In the genomic region with DNA sequence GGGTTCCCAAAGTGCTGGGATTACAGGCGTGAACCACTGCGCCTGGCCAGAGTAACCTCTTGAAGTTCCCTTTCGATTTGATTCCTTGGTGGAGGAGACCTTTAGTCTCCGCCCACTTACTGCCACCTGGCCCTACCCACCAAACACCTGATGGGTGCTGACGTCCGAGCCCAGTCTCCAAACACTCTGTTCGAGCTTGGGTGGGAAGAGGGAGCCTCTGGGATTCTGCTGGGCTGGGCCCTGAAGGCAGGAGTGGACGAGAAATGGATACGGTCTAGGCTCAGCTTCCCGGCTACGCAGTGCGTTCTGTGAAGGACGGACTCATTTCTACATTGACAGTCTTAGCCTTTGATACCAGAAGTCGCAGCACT, we compare ENCODE assay signal across 8 cellular contexts. TPM values are rescaled to one million over a fixed set of nuclear protein-coding genes. Genes with fewer than 3 reads are reported as not detected.
DNase-seq lines count a peak whose midpoint lies in the region; ATAC-seq and TF ChIP-seq lines count a peak whose summit lies in the region.

No MANE protein-coding gene starts in this region.

- no peak for TF ChIP-seq CTCF in Calu3 (IDR thresholded peaks at IDR 0.05; ENCODE audit: unreplicated experiment)
- no peak for TF ChIP-seq CTCF in activated CD8-positive, alpha-beta T cell treated with anti-CD3 and anti-CD28 coated beads for 36 hours (IDR thresholded peaks at IDR 0.05)
- TF ChIP-seq CTCF in fibroblast of the aortic adventitia (IDR thresholded peaks at IDR 0.05; ENCODE audit: insufficient read depth, low read length): no peak
- TF ChIP-seq CTCF in neural progenitor cell (IDR thresholded peaks at IDR 0.05): no peak

- H3K4me3 ChIP-seq in fibroblast of the aortic adventitia (ENCODE audit: low read depth, low read length): peak overlapping the region; percentile 81
- H3K4me3 ChIP-seq in neural progenitor cell: peak overlapping the region; percentile 82

- H3K27me3 Mint-ChIP-seq in Calu3 (ENCODE audit: unreplicated experiment) (no peaks in the 10 kb centered on the region), neural progenitor cell (ENCODE audit: insufficient read depth, low read depth) (peaks cover 28% of the 10 kb centered on the region)
- H3K27me3 Mint-ChIP-seq in activated CD8-positive, alpha-beta T cell treated with anti-CD3 and anti-CD28 coated beads for 36 hours: peaks cover 3% of the 10 kb centered on the region

- peaks cover 50% of the 10 kb centered on the region for H3K27me3 ChIP-seq in neural progenitor cell

- H3K4me2 ChIP-seq in neural progenitor cell: peak overlapping the region; percentile 96

- CTCF ChIA-PET in Calu3 (lab: Charles Lee): interaction anchor here (1.3 to 10.4 kb wide), 5 partner anchors 10 to 57 kb away, joined by 4 to 142 read pairs (median 9); no protein-coding TSS in a partner anchor
- CTCF ChIA-PET in activated CD8-positive, alpha-beta T cell treated with anti-CD3 and anti-CD28 coated beads for 36 hours (lab: Charles Lee): interaction anchor here (1.2 to 6.4 kb wide), 5 partner anchors 9 to 38 kb away, joined by 3 to 62 read pairs (median 28); partner anchors contain the start of gene PDK2

- no peaks in the 10 kb centered on the region for H3K79me2 ChIP-seq in neural progenitor cell (ENCODE audit: low read depth)

- BruUV-seq in Calu3 (replicated peaks; lab: Mats Ljungman, UMichigan): TSS peak; percentile 89

- H2AFZ ChIP-seq in neural progenitor cell (replicated peaks): peak overlapping the region; percentile 86

- peaks cover 9% of the 10 kb centered on the region for H3K4me1 ChIP-seq in neural progenitor cell

- H4K20me1 ChIP-seq in neural progenitor cell (ENCODE audit: low read depth): peaks cover 4% of the 10 kb centered on the region

- no peak overlapping the region for H3K9ac ChIP-seq in neural progenitor cell

- H3F3A ChIP-seq in neural progenitor cell (ENCODE audit: low read depth): peaks cover 30% of the 10 kb centered on the region

- no peaks in the 10 kb centered on the region for H3K9me3 ChIP-seq in neural progenitor cell (ENCODE audit: low read depth)

- H3K36me3 Mint-ChIP-seq in Calu3 (ENCODE audit: insufficient read depth, unreplicated experiment) (peaks cover 92% of the 10 kb centered on the region), neural progenitor cell (no peaks in the 10 kb centered on the region)
- H3K36me3 Mint-ChIP-seq in activated CD8-positive, alpha-beta T cell treated with anti-CD3 and anti-CD28 coated beads for 36 hours (ENCODE audit: low read depth): no peaks in the 10 kb centered on the region

- H3K36me3 ChIP-seq in neural progenitor cell: no peaks in the 10 kb centered on the region

- H3K4me3 Mint-ChIP-seq in Calu3 (ENCODE audit: low read depth, unreplicated experiment) (peak overlapping the region; percentile 82), neural progenitor cell (peak overlapping the region; percentile 91)
- peak overlapping the region; percentile 82 for H3K4me3 Mint-ChIP-seq in activated CD8-positive, alpha-beta T cell treated with anti-CD3 and anti-CD28 coated beads for 36 hours

- peaks cover 72% of the 10 kb centered on the region for H3K4me1 Mint-ChIP-seq in Calu3 (ENCODE audit: low read depth, unreplicated experiment)
- peaks cover 26% of the 10 kb centered on the region for H3K4me1 Mint-ChIP-seq in activated CD8-positive, alpha-beta T cell treated with anti-CD3 and anti-CD28 coated beads for 36 hours (ENCODE audit: low read depth)
- H3K4me1 Mint-ChIP-seq in neural progenitor cell: peaks cover 40% of the 10 kb centered on the region

- POLR2A ChIA-PET in activated CD8-positive, alpha-beta T cell treated with anti-CD3 and anti-CD28 coated beads for 36 hours (lab: Charles Lee): interaction anchor here (0.5 to 0.8 kb wide), 5 partner anchors 10 to 232 kb away, joined by 3 to 4 read pairs (median 3); no protein-coding TSS in a partner anchor

- no peaks in the 10 kb centered on the region for H3K9me3 Mint-ChIP-seq in Calu3 (ENCODE audit: low read depth, unreplicated experiment)
- no peaks in the 10 kb centered on the region for H3K9me3 Mint-ChIP-seq in activated CD8-positive, alpha-beta T cell treated with anti-CD3 and anti-CD28 coated beads for 36 hours
- H3K9me3 Mint-ChIP-seq in neural progenitor cell: no peaks in the 10 kb centered on the region

- DNase-seq in Calu3: peak; percentile 95
- DNase-seq in NCI-H1436 (lab: John Stamatoyannopoulos, UW): peak; percentile 85
- peak; percentile 19 for DNase-seq in activated CD8-positive, alpha-beta T cell treated with anti-CD3 and anti-CD28 coated beads for 36 hours
- DNase-seq in fibroblast of the aortic adventitia (ENCODE audit: low read depth): no peak
- peak; percentile 26 for DNase-seq in neural progenitor cell (ENCODE audit: low spot score)

- H3K27ac ChIP-seq in neural progenitor cell: no peak overlapping the region

- peak; percentile 1 for ATAC-seq in activated CD8-positive, alpha-beta T cell treated with anti-CD3 and anti-CD28 coated beads for 36 hours
- ATAC-seq in GM21390 (IDR thresholded peaks at IDR 0.05; ENCODE audit: unreplicated experiment) (no peak), HG02852 (IDR thresholded peaks at IDR 0.05; ENCODE audit: unreplicated experiment) (no peak), HG02571 (IDR thresholded peaks at IDR 0.05; ENCODE audit: unreplicated experiment) (no peak)

- intact Hi-C loops in Calu3 (cut with micrococcal nuclease; ENCODE audit: unreplicated experiment): loop anchor here (1.0 to 5.0 kb wide), 2 partner anchors 28 to 37 kb away; no protein-coding TSS in a partner anchor
- intact Hi-C loops in activated CD8-positive, alpha-beta T cell treated with anti-CD3 and anti-CD28 coated beads for 36 hours (cut with micrococcal nuclease): no loop called here

- peak overlapping the region; percentile 96 for H3K27ac Mint-ChIP-seq in Calu3 (ENCODE audit: unreplicated experiment)
- no peak overlapping the region for H3K27ac Mint-ChIP-seq in activated CD8-positive, alpha-beta T cell treated with anti-CD3 and anti-CD28 coated beads for 36 hours
- H3K27ac Mint-ChIP-seq in neural progenitor cell: no peak overlapping the region

RNA-seq across cellular contexts. Expression of gene ITGA3, which starts 0.9 kb away (rescaled TPM):
- total RNA-seq in Calu3 (2022): 539 and 709 TPM in 2 replicates
- total RNA-seq in activated CD8-positive, alpha-beta T cell treated with anti-CD3 and anti-CD28 coated beads for 36 hours: 1 to 10 TPM; 4.2 to 7.2 TPM
- total RNA-seq in fibroblast of the aortic adventitia (ENCODE audit: low replicate concordance): 16.1 and 35.1 TPM in 2 replicates
- total RNA-seq in neural progenitor cell (ENCODE audit: low replicate concordance): 7.7 and 11.9 TPM in 2 replicates

RNA-seq across cellular contexts. Expression of gene PDK2, which starts 40.1 kb away (rescaled TPM):
- total RNA-seq in Calu3 (2022) (29.5 and 39.1 TPM in 2 replicates), fibroblast of the aortic adventitia (ENCODE audit: low replicate concordance) (13.2 and 37.8 TPM in 2 replicates), neural progenitor cell (ENCODE audit: low replicate concordance) (12.6 and 17.3 TPM in 2 replicates)
- 1 to 10 TPM; 6.0 to 7.7 TPM for total RNA-seq in activated CD8-positive, alpha-beta T cell treated with anti-CD3 and anti-CD28 coated beads for 36 hours

Comparison
In these comparisons a context has a peak if more than half of its experiments do, and no peak if none do; other contexts are left out.
1. RNA of gene ITGA3, which starts 0.9 kb away (total RNA-seq): 539 to 709 TPM in Calu3; 16.1 to 35.1 TPM in fibroblast of the aortic adventitia, 7.7 to 11.9 TPM in neural progenitor cell and 4.2 to 7.2 TPM in activated CD8-positive, alpha-beta T cell treated with anti-CD3 and anti-CD28 coated beads for 36 hours; every median in the first group is over 10 times any median in the second.
2. Peak in every context shown above with its lines, with median percentiles within 50 percentile points of each other: H3K4me3 Mint-ChIP-seq.